ENCODE assay signal across 7 cellular contexts in the genomic region with DNA sequence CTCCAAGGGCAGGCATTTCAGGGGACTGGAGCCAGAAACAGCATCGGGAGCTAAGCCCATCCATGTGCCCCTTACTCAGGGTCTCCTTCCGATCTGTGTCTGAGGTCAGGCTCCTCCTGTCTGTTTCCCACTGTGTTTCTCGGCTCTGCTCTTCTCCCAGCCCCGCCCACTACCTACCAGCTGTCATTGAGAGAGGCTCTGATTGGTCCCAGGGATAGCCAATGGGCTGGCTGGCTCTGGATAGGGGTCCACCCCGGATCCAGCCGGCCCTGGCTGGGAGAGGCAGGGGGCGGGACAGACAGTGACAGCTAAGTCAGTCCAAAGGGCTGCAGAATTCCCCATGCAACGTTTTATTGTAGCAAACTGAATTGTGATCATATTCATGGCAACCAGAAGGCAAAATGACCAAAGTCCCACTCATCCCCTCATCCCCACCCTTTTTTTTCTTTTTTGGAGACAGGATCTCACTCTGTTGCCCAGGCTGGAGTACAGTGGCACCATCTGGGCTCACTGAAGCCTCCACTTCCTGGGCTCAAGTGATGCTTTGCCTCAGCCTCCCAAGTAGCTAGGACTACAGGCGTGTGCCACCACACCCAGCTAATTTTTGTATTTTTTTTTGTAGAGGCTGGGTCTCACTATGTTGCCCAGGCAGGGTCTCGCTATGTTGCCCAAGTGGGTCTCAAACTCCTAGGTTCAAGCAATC.
A peak's percentile ranks its signal among the peaks of the same experiment; 100 is the strongest.
DNase-seq lines count a peak whose midpoint lies in the region; ATAC-seq and TF ChIP-seq lines count a peak whose summit lies in the region.

No MANE protein-coding gene starts in this region.

- no TSS peak for BruUV-seq in Panc1 (replicated peaks; lab: Mats Ljungman, UMichigan)

- DNase-seq in Panc1 (ENCODE audit: low read depth, low spot score) (no peak), fibroblast of villous mesenchyme (ENCODE audit: low read depth) (peak; percentile 38), GF-D8 (lab: John Stamatoyannopoulos, UW) (no peak), GM13977 (ENCODE audit: low spot score) (no peak)

- H3K4me1 ChIP-seq in HUES48 (ENCODE audit: control insufficient read depth, insufficient read depth, low read length) (no peaks in the 10 kb centered on the region), Panc1 (ENCODE audit: control insufficient read depth, insufficient read depth, low read length) (no peaks in the 10 kb centered on the region), parathyroid adenoma (no peaks in the 10 kb centered on the region)

- H3K27ac ChIP-seq in HUES48 (ENCODE audit: low read depth, low read length) (peak overlapping the region; percentile 34), Panc1 (ENCODE audit: low read length) (no peak overlapping the region), parathyroid adenoma (no peak overlapping the region)

- CTCF ChIA-PET in Panc1 (lab: Charles Lee) = no interaction called here

- ATAC-seq in Panc1 (peak; percentile 77), GM21360 (IDR thresholded peaks at IDR 0.05; ENCODE audit: unreplicated experiment) (no peak)

- H3K27me3 ChIP-seq in HUES48 (ENCODE audit: control insufficient read depth, insufficient read depth, low read length) (no peaks in the 10 kb centered on the region), Panc1 (ENCODE audit: control insufficient read depth, insufficient read depth, low read length) (no peaks in the 10 kb centered on the region), parathyroid adenoma (ENCODE audit: control insufficient read depth, insufficient read depth, low read length) (no peaks in the 10 kb centered on the region)

- TF ChIP-seq CTCF in Panc1 (IDR thresholded peaks at IDR 0.05) (no peak), fibroblast of villous mesenchyme (IDR thresholded peaks at IDR 0.05; ENCODE audit: insufficient read depth, low read depth, low read length) (no peak), parathyroid adenoma (IDR thresholded peaks at IDR 0.05) (no peak), GM13977 (IDR thresholded peaks at IDR 0.05; ENCODE audit: extremely low read depth, insufficient read depth, missing control alignments) (no peak)

- H3K9me3 ChIP-seq in HUES48 (ENCODE audit: control insufficient read depth, insufficient read depth, low read length) (no peaks in the 10 kb centered on the region), Panc1 (ENCODE audit: control insufficient read depth, insufficient read depth, low read depth, low read length) (no peaks in the 10 kb centered on the region), parathyroid adenoma (ENCODE audit: control insufficient read depth, low read length) (no peaks in the 10 kb centered on the region)

- no peak overlapping the region for H3K4me3 ChIP-seq in HUES48 (ENCODE audit: low read depth, low read length)
- no peak overlapping the region for H3K4me3 ChIP-seq in Panc1 (ENCODE audit: low read depth in 2 of 2, low read length in 2 of 2)
- H3K4me3 ChIP-seq in fibroblast of villous mesenchyme (ENCODE audit: low read depth, low read length) = no peak overlapping the region
- H3K4me3 ChIP-seq in parathyroid adenoma (ENCODE audit: low read depth, low read length) = no peak overlapping the region

- H3K36me3 ChIP-seq in HUES48 (ENCODE audit: control insufficient read depth, insufficient read depth, low read length) (peaks cover 11% of the 10 kb centered on the region; the same call in 1 of the 2 replicates), Panc1 (ENCODE audit: control insufficient read depth, insufficient read depth, low read length) (no peaks in the 10 kb centered on the region; the same call in 1 of the 2 replicates), parathyroid adenoma (ENCODE audit: control insufficient read depth, insufficient read depth, low read length) (no peaks in the 10 kb centered on the region)

- H3K9ac ChIP-seq in HUES48 (ENCODE audit: low read depth, low read length) = no peak overlapping the region
- no peak overlapping the region for H3K9ac ChIP-seq in parathyroid adenoma

- no peak overlapping the region for H3K4me2 ChIP-seq in parathyroid adenoma (ENCODE audit: low read length)

- peak overlapping the region; percentile 61 for H2AFZ ChIP-seq in parathyroid adenoma

- in situ Hi-C loops in Panc1 (cut with HindIII; ENCODE audit: low pct_unique_long_range_greater_than_20kb, low sequenced_read_pairs) (no loop called here), GM13977 (cut with MboI; ENCODE audit: low pct_unique_long_range_greater_than_20kb, low sequenced_read_pairs, unreplicated experiment) (no loop called here)

- H3K79me2 ChIP-seq in parathyroid adenoma = no peaks in the 10 kb centered on the region

- intact Hi-C loops in Panc1 (cut with micrococcal nuclease; ENCODE audit: unreplicated experiment) = no loop called here

- POLR2A ChIA-PET in Panc1 (lab: Charles Lee) = no interaction called here
